In genomic region chr5:177302354-177303110, GRCh38 we compare ENCODE assay signal across 8 cellular contexts. TPM values are rescaled to one million over a fixed set of nuclear protein-coding genes. Genes with fewer than 3 reads are reported as not detected.
DNase-seq lines count a peak whose midpoint lies in the region; ATAC-seq and TF ChIP-seq lines count a peak whose summit lies in the region.

No MANE protein-coding gene starts in this region.

- intact Hi-C loops in transverse colon (cut with DNase I; ENCODE audit: low total_unique reads): no loop called here

- TF ChIP-seq EP300 in transverse colon (IDR thresholded peaks at IDR 0.05; ENCODE audit: low read depth): no peak

- peak overlapping the region; percentile 87 to 97 (median 92) for H3K4me3 ChIP-seq in BLaER1 treated with 17β-estradiol and CSF1 and Interleukin-3, amounts not matched to agents 10 nM and 100 nM
- H3K4me3 ChIP-seq in transverse colon: peak overlapping the region; percentile 78 to 86 (median 85)

- peak overlapping the region; percentile 91 to 100 (median 99) for H3K4me2 ChIP-seq in BLaER1 treated with 17β-estradiol and CSF1 and Interleukin-3, amounts not matched to agents 10 nM and 100 nM

- H4K20me1 ChIP-seq in BLaER1 treated with 17β-estradiol and CSF1 and Interleukin-3, amounts not matched to agents 10 nM and 100 nM: peaks cover 0 to 50% (median 15%) of the 10 kb centered on the region in 11 experiments; a peak in 12 of 22 replicates

- H3K9ac ChIP-seq in BLaER1 treated with 17β-estradiol and CSF1 and Interleukin-3, amounts not matched to agents 10 nM and 100 nM: peak overlapping the region; percentile 89 to 98 (median 96)

- peaks cover 69 to 90% (median 74%) of the 10 kb centered on the region in 10 experiments for H3K4me1 ChIP-seq in BLaER1 treated with 17β-estradiol and CSF1 and Interleukin-3, amounts not matched to agents 10 nM and 100 nM
- H3K4me1 ChIP-seq in transverse colon: peaks cover 40 to 62% (median 54%) of the 10 kb centered on the region in 4 donors

- peaks cover 31 to 73% (median 55%) of the 10 kb centered on the region in 11 experiments for H3K36me3 ChIP-seq in BLaER1 treated with 17β-estradiol and CSF1 and Interleukin-3, amounts not matched to agents 10 nM and 100 nM
- no peaks in the 10 kb centered on the region for H3K36me3 ChIP-seq in transverse colon

- in situ Hi-C loops in transverse colon (cut with MboI; ENCODE audit: low pct_ligation_motif_present in 1 of 4, low pct_unique_long_range_greater_than_20kb in 1 of 4, low sequenced_read_pairs in 3 of 4): loop anchor here in 1 of 4 donors (25.0 kb wide), 1 partner anchor 160 kb away; the partner anchor contains the start of gene DBN1

- WGBS in transverse colon (ENCODE audit: low coverage in 1 of 2), 2 donors: 29% methylated on average over 24 of the region's 24 CpGs; no CpG with 5 or more reads in 1 of the 2 donors

- peak in 1 of 5 experiments; percentile 27 for TF ChIP-seq CTCF in transverse colon (IDR thresholded peaks at IDR 0.05)

- H3K9me3 ChIP-seq in BLaER1 treated with 17β-estradiol and CSF1 and Interleukin-3, amounts not matched to agents 10 nM and 100 nM (replicated peaks in 1 of 11): no peaks in the 10 kb centered on the region
- no peaks in the 10 kb centered on the region for H3K9me3 ChIP-seq in transverse colon

- peak; percentile 1 for ATAC-seq in left lobe of liver
- ATAC-seq in GM21526 (IDR thresholded peaks at IDR 0.05; ENCODE audit: low FRiP score, unreplicated experiment): no peak

- no peak for TF ChIP-seq POLR2A in transverse colon (IDR thresholded peaks at IDR 0.05)

- H3K27me3 ChIP-seq in BLaER1 treated with 17β-estradiol and CSF1 and Interleukin-3, amounts not matched to agents 10 nM and 100 nM: no peaks in the 10 kb centered on the region
- H3K27me3 ChIP-seq in transverse colon: no peaks in the 10 kb centered on the region

- H3K27ac ChIP-seq in BLaER1 treated with 17β-estradiol and CSF1 and Interleukin-3, amounts not matched to agents 10 nM and 100 nM: peak overlapping the region; percentile 90 to 100 (median 98)
- H3K27ac ChIP-seq in angular gyrus (ENCODE audit: low read depth, low read length): peak overlapping the region; percentile 86
- H3K27ac ChIP-seq in transverse colon: peak overlapping the region; percentile 89 to 92 (median 91)

- DNase-seq in HuH-7 (ENCODE audit: low spot score): peak; percentile 57
- no peak for DNase-seq in left lobe of liver (ENCODE audit: low spot score)
- DNase-seq in transverse colon: no peak
- DNase-seq in pons (ENCODE audit: low spot score): no peak
- no peak for DNase-seq in KG1 (lab: John Stamatoyannopoulos, UW)

RNA-seq across cellular contexts. Expression of gene RAB24, which starts 1.0 kb away (rescaled TPM):
- total RNA-seq in left lobe of liver: 15.3 TPM
- 10 to 100 TPM; 38.2 to 68.1 (median 51.8) TPM for total RNA-seq in transverse colon

RNA-seq across cellular contexts. Expression of gene PRELID1, which starts 1.1 kb away (rescaled TPM):
- total RNA-seq in left lobe of liver (68.1 TPM), transverse colon (100 to 1,000 TPM in 3 of 4 donors, 10 to 100 TPM in 1; 52.1 to 192 (median 142) TPM)

RNA-seq across cellular contexts. Expression of gene MXD3, which starts 9.2 kb away (rescaled TPM):
- total RNA-seq in left lobe of liver (9.4 TPM), transverse colon (100 to 1,000 TPM in 1 of 4 donors, 10 to 100 TPM in 3; 10.8 to 257 (median 21.7) TPM)

RNA-seq across cellular contexts. Expression of gene LMAN2, which starts 48.9 kb away (rescaled TPM):
- total RNA-seq in left lobe of liver (162 TPM), transverse colon (100 to 1,000 TPM; 236 to 322 (median 293) TPM)

RNA-seq across cellular contexts. Expression of gene RGS14, which starts 55.2 kb away (rescaled TPM):
- total RNA-seq in left lobe of liver (34.6 TPM), transverse colon (10 to 100 TPM; 16.5 to 49.6 (median 24.4) TPM)
